In genomic region chr6:14861491-14861943, GRCh38 we compare ENCODE assay signal across 16 cellular contexts.
DNase-seq lines count a peak whose midpoint lies in the region; ATAC-seq and TF ChIP-seq lines count a peak whose summit lies in the region.
"Had no signal": no experiment of that assay in that cellular context is flagged by ENCODE, and none has a peak within 500 bp of the region (broad histone marks: within the 10 kb centered on the region; RNA-seq: fewer than 3 reads in every experiment).

No MANE protein-coding gene starts in this region.

- H3K18ac ChIP-seq in mesendoderm (ENCODE audit: low read length), result no peak overlapping the region

- H4K20me1 ChIP-seq in DND-41 (ENCODE audit: insufficient read depth, low read length) (no peaks in the 10 kb centered on the region), PC-9 (ENCODE audit: insufficient read depth) (no peaks in the 10 kb centered on the region)

- peaks cover 8% of the 10 kb centered on the region for H3K4me1 ChIP-seq in DND-41 (ENCODE audit: insufficient read depth, low read length)
- H3K4me1 ChIP-seq in mesendoderm (ENCODE audit: control insufficient read depth, low read depth, low read length), result peaks cover 5% of the 10 kb centered on the region
- no peaks in the 10 kb centered on the region for H3K4me1 ChIP-seq in PC-9 (replicated peaks; ENCODE audit: insufficient read depth)
- H3K4me1 ChIP-seq: ascending aorta, prostate gland had no signal

- no peak overlapping the region for H2BK15ac ChIP-seq in mesendoderm (replicated peaks; ENCODE audit: low read depth)

- intact Hi-C loops in activated CD8-positive, alpha-beta T cell treated with anti-CD3 and anti-CD28 coated beads for 36 hours (cut with micrococcal nuclease), result no loop called here
- intact Hi-C loops in PC-9 (cut with micrococcal nuclease; ENCODE audit: unreplicated experiment), result no loop called here

- no peak overlapping the region for H3K4me3 Mint-ChIP-seq in activated CD8-positive, alpha-beta T cell treated with anti-CD3 and anti-CD28 coated beads for 36 hours

- CTCF ChIA-PET in activated CD8-positive, alpha-beta T cell treated with anti-CD3 and anti-CD28 coated beads for 36 hours (lab: Charles Lee), result interaction anchor here (1.7 kb wide), 1 partner anchor 16 kb away, joined by 4 read pairs; no protein-coding TSS in a partner anchor
- CTCF ChIA-PET in PC-9 (lab: Charles Lee), result no interaction called here

- H4K8ac ChIP-seq in mesendoderm (ENCODE audit: low read depth, low read length), result no peak overlapping the region

- H3K4me2 ChIP-seq in DND-41 (ENCODE audit: insufficient read depth, low read length), result no peak overlapping the region
- H3K4me2 ChIP-seq in mesendoderm (ENCODE audit: low read length), result no peak overlapping the region
- no peak overlapping the region for H3K4me2 ChIP-seq in PC-9

- POLR2A ChIA-PET in activated CD8-positive, alpha-beta T cell treated with anti-CD3 and anti-CD28 coated beads for 36 hours (lab: Charles Lee), result interaction anchor here (0.6 to 5.8 kb wide), 2 partner anchors 14 to 1560 kb away, joined by 3 to 50 read pairs; no protein-coding TSS in a partner anchor
- POLR2A ChIA-PET in PC-9 (lab: Charles Lee; ENCODE audit: unreplicated experiment), result no interaction called here

- no peak for TF ChIP-seq CTCF in DND-41 (IDR thresholded peaks at IDR 0.05; ENCODE audit: borderline replicate concordance, extremely low read depth, low read length, poor library complexity, severe bottlenecking)
- no peak for TF ChIP-seq CTCF in activated CD8-positive, alpha-beta T cell treated with anti-CD3 and anti-CD28 coated beads for 36 hours (IDR thresholded peaks at IDR 0.05)
- no peak for TF ChIP-seq CTCF in PC-9 (conservative IDR thresholded peaks at IDR 0.05)

- H2BK120ac ChIP-seq in mesendoderm (ENCODE audit: low read depth, low read length), result no peak overlapping the region

- in situ Hi-C loops in KBM-7 (cut with MboI; ENCODE audit: low pct_unique_long_range_greater_than_20kb, low sequenced_read_pairs), result no loop called here

- H3K9me3 ChIP-seq in DND-41 (ENCODE audit: insufficient read depth, low read length, severe bottlenecking) (no peaks in the 10 kb centered on the region), PC-9 (ENCODE audit: insufficient read depth, low read depth) (no peaks in the 10 kb centered on the region)
- H3K9me3 ChIP-seq: ascending aorta, prostate gland had no signal

- no peaks in the 10 kb centered on the region for H3K9me2 ChIP-seq in PC-9 (ENCODE audit: insufficient read depth)

- H3K27me3 ChIP-seq in DND-41 (ENCODE audit: insufficient read depth, low read length, poor library complexity), result no peaks in the 10 kb centered on the region
- no peaks in the 10 kb centered on the region for H3K27me3 ChIP-seq in mesendoderm (ENCODE audit: insufficient read depth, low read length, poor library complexity)
- H3K27me3 ChIP-seq in PC-9 (ENCODE audit: insufficient read depth, low read depth), result no peaks in the 10 kb centered on the region
- H3K27me3 ChIP-seq: ascending aorta had no signal

- H2AK5ac ChIP-seq in mesendoderm (ENCODE audit: low read length), result no peak overlapping the region

- no peaks in the 10 kb centered on the region for H3K36me3 Mint-ChIP-seq in activated CD8-positive, alpha-beta T cell treated with anti-CD3 and anti-CD28 coated beads for 36 hours (ENCODE audit: low read depth)

- H3K36me3 ChIP-seq in DND-41 (ENCODE audit: insufficient read depth, low read length) (no peaks in the 10 kb centered on the region), mesendoderm (ENCODE audit: control insufficient read depth, insufficient read depth, low read length) (no peaks in the 10 kb centered on the region), PC-9 (ENCODE audit: low read depth) (no peaks in the 10 kb centered on the region)
- H3K36me3 ChIP-seq: ascending aorta, prostate gland had no signal

- peak overlapping the region; percentile 54 for H3K56ac ChIP-seq in mesendoderm (ENCODE audit: low read length)

- ATAC-seq in DND-41 (ENCODE audit: insufficient read depth, low read depth), result peak; percentile 76
- peak; percentile 18 for ATAC-seq in activated CD8-positive, alpha-beta T cell treated with anti-CD3 and anti-CD28 coated beads for 36 hours
- ATAC-seq: left ventricle myocardium superior had no signal

- no peaks in the 10 kb centered on the region for H3K9me3 Mint-ChIP-seq in activated CD8-positive, alpha-beta T cell treated with anti-CD3 and anti-CD28 coated beads for 36 hours

- no peaks in the 10 kb centered on the region for H3K27me3 Mint-ChIP-seq in activated CD8-positive, alpha-beta T cell treated with anti-CD3 and anti-CD28 coated beads for 36 hours

- H3K27ac ChIP-seq in DND-41 (ENCODE audit: low read length), result no peak overlapping the region
- no peak overlapping the region for H3K27ac ChIP-seq in mesendoderm (ENCODE audit: low read depth, low read length)
- H3K27ac ChIP-seq in PC-9, result no peak overlapping the region
- H3K27ac ChIP-seq: ascending aorta, C4-2B, coronary artery, HL-60, prostate gland had no signal

- H3K79me1 ChIP-seq in mesendoderm (ENCODE audit: low read length), result no peaks in the 10 kb centered on the region

- no peak overlapping the region for H2BK5ac ChIP-seq in mesendoderm (ENCODE audit: low read length)

- no peak overlapping the region for H3K4ac ChIP-seq in mesendoderm (ENCODE audit: low read depth, low read length)

- H3K27ac Mint-ChIP-seq in activated CD8-positive, alpha-beta T cell treated with anti-CD3 and anti-CD28 coated beads for 36 hours, result peak overlapping the region; percentile 55

- H2AFZ ChIP-seq in DND-41 (ENCODE audit: low read depth, low read length) (no peak overlapping the region), PC-9 (no peak overlapping the region)

- no CpG with 5 or more reads among the region's 4 CpGs for WGBS in mesendoderm (ENCODE audit: extremely low coverage, insufficient coverage, low lambda C conversion rate)

- no peak overlapping the region for H4K5ac ChIP-seq in mesendoderm (ENCODE audit: low read length)

- DNase-seq in DND-41 (peak; percentile 24), KBM-7 (peak; percentile 54), mesendoderm (peak; percentile 85), PC-9 (no peak), DMS53 (lab: John Stamatoyannopoulos, UW) (no peak), NOMO-1 treated with DMSO at 0.1 percent for 48 hours (lab: John Stamatoyannopoulos, UW; ENCODE audit: unreplicated experiment) (no peak)
- peak; percentile 50 for DNase-seq in activated CD8-positive, alpha-beta T cell treated with anti-CD3 and anti-CD28 coated beads for 36 hours
- no peak for DNase-seq in stimulated activated CD4-positive, alpha-beta T cell treated with anti-CD3 and anti-CD28 coated beads, Interleukin-1b, Interleukin-23, amount 100 ng/mL, for 48 hours
- DNase-seq: activated CD4-positive, CD25-positive, alpha-beta regulatory T cell treated with anti-CD3 and anti-CD28 coated beads, Interleukin-2, amount 50 U/mL, for 72 hours; left ventricle myocardium superior; NCI-H187 treated with DMSO at 0.1 percent for 48 hours had no signal

- no peak overlapping the region for H3K23ac ChIP-seq in mesendoderm (ENCODE audit: low read length)

- H3K79me2 ChIP-seq in DND-41 (ENCODE audit: insufficient read depth, low read length), result no peaks in the 10 kb centered on the region
- H3K79me2 ChIP-seq in mesendoderm (ENCODE audit: control insufficient read depth, insufficient read depth, low read length), result no peaks in the 10 kb centered on the region
- no peaks in the 10 kb centered on the region for H3K79me2 ChIP-seq in PC-9 (ENCODE audit: low read depth)

- H3K4me3 ChIP-seq in DND-41 (ENCODE audit: low read depth in 1 of 2, low read length in 2 of 2), result no peak overlapping the region
- H3K4me3 ChIP-seq in mesendoderm (ENCODE audit: low read length), result no peak overlapping the region
- H3K4me3 ChIP-seq in PC-9, result no peak overlapping the region
- H3K4me3 ChIP-seq: ascending aorta, coronary artery, prostate gland had no signal

- BruUV-seq in PC-9 (replicated peaks; lab: Mats Ljungman, UMichigan), result no TSS peak

- H3K4me1 Mint-ChIP-seq in activated CD8-positive, alpha-beta T cell treated with anti-CD3 and anti-CD28 coated beads for 36 hours (ENCODE audit: low read depth), result peaks cover 58% of the 10 kb centered on the region

- H3K9ac ChIP-seq in DND-41 (ENCODE audit: low read depth, low read length), result no peak overlapping the region
- H3K9ac ChIP-seq in mesendoderm (ENCODE audit: low read length), result no peak overlapping the region

- no peaks in the 10 kb centered on the region for H3F3A ChIP-seq in PC-9 (ENCODE audit: insufficient read depth, low read depth)

Comparison
In these comparisons a context has a peak if more than half of its experiments do, and no peak if none do; other contexts are left out.
1. DNase-seq: peak in DND-41 (single experiment), KBM-7 (single experiment), activated CD8-positive, alpha-beta T cell treated with anti-CD3 and anti-CD28 coated beads for 36 hours (single experiment) and mesendoderm (single experiment); none in stimulated activated CD4-positive, alpha-beta T cell treated with anti-CD3 and anti-CD28 coated beads, Interleukin-1b, Interleukin-23, amount 100 ng/mL, for 48 hours (single experiment), PC-9 (0 of 2), DMS53 (single experiment) and NOMO-1 treated with DMSO at 0.1 percent for 48 hours (single experiment).